In genomic region chr15:78716651-78717050, GRCh38 we compare ENCODE assay signal across 16 cellular contexts.
"Had no signal": no experiment of that assay in that cellular context is flagged by ENCODE, and none has a peak within 500 bp of the region (broad histone marks: within the 10 kb centered on the region; RNA-seq: fewer than 3 reads in every experiment).

No MANE protein-coding gene starts in this region.

- H3K4me3 Mint-ChIP-seq: activated CD4-positive, alpha-beta memory T cell treated with anti-CD3 and anti-CD28 coated beads, Interleukin-2, amount 10 ng/mL, durations not matched to agents 7 days and 5 days; activated CD4-positive, alpha-beta T cell treated with anti-CD3 and anti-CD28 coated beads for 36 hours; activated naive CD8-positive, alpha-beta T cell treated with anti-CD3 and anti-CD28 coated beads, Interleukin-2, amount 10 ng/mL, durations not matched to agents 7 days and 5 days; stimulated activated memory B cell treated with anti-CD40 and anti-IgM and Interleukin-4, amounts not matched to agents 10 μg/mL and 1 μg/mL and 100 μg/mL, for 72 hours; T-cell had no signal

- H3K27ac Mint-ChIP-seq: activated CD4-positive, alpha-beta memory T cell treated with anti-CD3 and anti-CD28 coated beads, Interleukin-2, amount 10 ng/mL, durations not matched to agents 7 days and 5 days; activated CD4-positive, alpha-beta T cell treated with anti-CD3 and anti-CD28 coated beads for 36 hours; activated naive CD8-positive, alpha-beta T cell treated with anti-CD3 and anti-CD28 coated beads, Interleukin-2, amount 10 ng/mL, durations not matched to agents 7 days and 5 days; stimulated activated memory B cell treated with anti-CD40 and anti-IgM and Interleukin-4, amounts not matched to agents 10 μg/mL and 1 μg/mL and 100 μg/mL, for 72 hours; T-cell had no signal

- H3K4me3 ChIP-seq: coronary artery, smooth muscle cell, tibial nerve, vagina had no signal

- H3K9me3 Mint-ChIP-seq: activated CD4-positive, alpha-beta memory T cell treated with anti-CD3 and anti-CD28 coated beads, Interleukin-2, amount 10 ng/mL, durations not matched to agents 7 days and 5 days had no signal

- DNase-seq: activated CD4-positive, alpha-beta memory T cell treated with anti-CD3 and anti-CD28 coated beads, Interleukin-2, amount 10 ng/mL, durations not matched to agents 7 days and 5 days; activated gamma-delta T cell; activated naive CD8-positive, alpha-beta T cell treated with anti-CD3 and anti-CD28 coated beads, Interleukin-2, amount 10 ng/mL, durations not matched to agents 7 days and 5 days; aorta; effector CD4-positive, alpha-beta T cell; midbrain; posterior cingulate gyrus; T-cell; T1000 had no signal

- H3K27me3 ChIP-seq: vagina had no signal

- H3K4me1 Mint-ChIP-seq: stimulated activated memory B cell treated with anti-CD40 and anti-IgM and Interleukin-4, amounts not matched to agents 10 μg/mL and 1 μg/mL and 100 μg/mL, for 72 hours; T-cell had no signal

- H3K9me3 ChIP-seq: vagina had no signal

- H3K4me1 ChIP-seq: tibial nerve, vagina had no signal

- ATAC-seq: stimulated activated memory B cell treated with anti-CD40 and anti-IgM and Interleukin-4, amounts not matched to agents 10 μg/mL and 1 μg/mL and 100 μg/mL, for 72 hours; T-cell had no signal

- H3K36me3 Mint-ChIP-seq: T-cell had no signal

- H3K27ac ChIP-seq: coronary artery, tibial nerve, vagina, VCaP had no signal

- H3K36me3 ChIP-seq: tibial nerve, vagina had no signal
